Comparison of ENCODE assay signal across 9 cellular contexts in genomic region chr12:105234197-105234596, GRCh38. TPM values are rescaled to one million over a fixed set of nuclear protein-coding genes. Genes with fewer than 3 reads are reported as not detected.
DNase-seq lines count a peak whose midpoint lies in the region; ATAC-seq and TF ChIP-seq lines count a peak whose summit lies in the region.
"Had no signal": no experiment of that assay in that cellular context is flagged by ENCODE, and none has a peak within 500 bp of the region (broad histone marks: within the 10 kb centered on the region; RNA-seq: fewer than 3 reads in every experiment).

No MANE protein-coding gene starts in this region.

- H3K4me3 Mint-ChIP-seq in nephron = peak overlapping the region; percentile 87 to 96 (median 95)

- no peak for ATAC-seq in GM19397 (IDR thresholded peaks at IDR 0.05; ENCODE audit: unreplicated experiment)
- ATAC-seq in HG03045 (IDR thresholded peaks at IDR 0.05; ENCODE audit: unreplicated experiment) = no peak
- no peak for ATAC-seq in GM21825 (IDR thresholded peaks at IDR 0.05; ENCODE audit: unreplicated experiment)

- H3K27me3 Mint-ChIP-seq in nephron (ENCODE audit: low read depth) = no peaks in the 10 kb centered on the region

- TF ChIP-seq CTCF in AG09309 (IDR thresholded peaks at IDR 0.05; ENCODE audit: control insufficient read depth, insufficient read depth, low read depth, low read length, missing control alignments) (no peak), LNCaP clone FGC (IDR thresholded peaks at IDR 0.05; ENCODE audit: control insufficient read depth, extremely low read depth, insufficient read depth) (no peak), nephron (IDR thresholded peaks at IDR 0.05; ENCODE audit: unreplicated experiment in 3 of 3) (no peak)

- DNase-seq in AG09309 (ENCODE audit: low read depth) (no peak), LNCaP clone FGC (ENCODE audit: low read depth) (no peak), dermis blood vessel endothelial cell (peak; percentile 15), GM03348 (ENCODE audit: low spot score) (no peak)
- DNase-seq: OCI-M1 had no signal

- H3K27ac Mint-ChIP-seq in nephron = peak overlapping the region; percentile 86 to 96 (median 95)

- no peaks in the 10 kb centered on the region for H3K9me3 Mint-ChIP-seq in nephron

- H3K36me3 Mint-ChIP-seq in nephron (ENCODE audit: low read depth) = peaks cover 14% of the 10 kb centered on the region

- peak overlapping the region; percentile 68 for H3K4me3 ChIP-seq in AG09309 (ENCODE audit: control insufficient read depth, low read depth, low read length)
- peak overlapping the region; percentile 85 for H3K4me3 ChIP-seq in LNCaP clone FGC (ENCODE audit: low read depth, low read length)

- H3K4me1 Mint-ChIP-seq in nephron = peaks cover 26% of the 10 kb centered on the region

RNA-seq across cellular contexts. Expression of gene APPL2, which starts 1.8 kb away (rescaled TPM):
- 21.4 and 22.1 TPM in 2 replicates for total RNA-seq in dermis blood vessel endothelial cell
